ENCODE assay signal across 15 cellular contexts in the genomic region with DNA sequence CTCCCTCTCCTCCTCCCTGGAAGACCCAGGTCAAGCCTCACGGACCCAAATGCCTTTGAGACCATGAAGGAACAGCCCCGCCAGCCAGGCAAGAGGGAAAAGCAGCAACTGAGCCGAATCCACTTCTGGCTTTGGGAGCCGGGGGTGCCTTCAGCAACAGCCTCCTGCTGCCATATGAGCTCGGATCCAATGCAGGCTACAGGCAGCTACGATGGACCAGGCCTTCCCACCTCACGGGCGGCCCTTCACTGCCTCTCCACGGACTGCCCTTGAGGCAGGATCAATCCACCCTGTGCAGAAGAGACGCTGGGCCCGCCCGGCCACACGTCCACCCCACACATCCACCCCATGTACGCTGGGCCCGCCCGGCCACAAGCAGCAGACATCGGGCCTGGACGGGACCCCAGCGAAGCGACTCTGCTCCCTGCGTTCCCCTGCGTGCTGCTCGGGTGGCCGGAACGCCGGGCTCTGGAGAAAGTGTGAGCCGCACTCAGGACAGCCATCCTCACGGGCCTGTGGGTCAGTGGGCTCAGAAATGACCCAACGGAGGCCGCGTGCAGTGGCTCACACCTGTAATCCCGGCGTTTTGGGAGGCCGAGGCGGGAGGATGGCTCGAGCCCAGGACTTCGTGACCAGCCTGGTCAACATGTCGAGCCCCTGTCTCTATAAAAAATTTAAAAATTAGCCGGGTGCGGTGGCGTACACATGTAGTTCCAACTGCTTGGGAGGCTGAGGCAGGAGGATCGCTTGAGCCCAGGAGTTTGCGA.
DNase-seq lines count a peak whose midpoint lies in the region; ATAC-seq and TF ChIP-seq lines count a peak whose summit lies in the region.
"Had no signal": no experiment of that assay in that cellular context is flagged by ENCODE, and none has a peak within 500 bp of the region (broad histone marks: within the 10 kb centered on the region; RNA-seq: fewer than 3 reads in every experiment).

No MANE protein-coding gene starts in this region.

- no peak overlapping the region for H3K4me3 ChIP-seq in right lobe of liver
- H3K4me3 ChIP-seq in upper lobe of left lung = no peak overlapping the region
- H3K4me3 ChIP-seq: ascending aorta, gastrocnemius medialis had no signal

- H3K4me1 ChIP-seq in right lobe of liver = peaks cover 0 to 13% (median 0%) of the 10 kb centered on the region in 4 donors
- peaks cover 0 to 6% (median 0%) of the 10 kb centered on the region in 4 donors for H3K4me1 ChIP-seq in upper lobe of left lung
- H3K4me1 ChIP-seq: ascending aorta, gastrocnemius medialis had no signal

- H3K27me3 Mint-ChIP-seq in activated naive CD4-positive, alpha-beta T cell treated with anti-CD3 and anti-CD28 coated beads for 36 hours (ENCODE audit: low read depth) = no peaks in the 10 kb centered on the region
- H3K27me3 Mint-ChIP-seq in activated B cell treated with CpG ODN at 0.5 μM for 24 hours = peaks cover 6% of the 10 kb centered on the region
- H3K27me3 Mint-ChIP-seq: effector memory CD8-positive, alpha-beta T cell had no signal

- TF ChIP-seq POLR2A in right lobe of liver (IDR thresholded peaks at IDR 0.05) (no peak), upper lobe of left lung (IDR thresholded peaks at IDR 0.05) (no peak)

- peak; percentile 3 for DNase-seq in activated naive CD4-positive, alpha-beta T cell treated with anti-CD3 and anti-CD28 coated beads for 36 hours
- DNase-seq in activated naive CD4-positive, alpha-beta T cell treated with Interleukin-2 at 50 U/mL for 16 hours = no peak
- DNase-seq in activated B cell treated with CpG ODN at 0.5 μM for 24 hours (peak; percentile 15), right lobe of liver (peak; percentile 15 to 54 (median 31)), upper lobe of left lung (peak; percentile 18 to 84), SIG-M5 treated with dmso at 0.1 percent for 504 hours (lab: John Stamatoyannopoulos, UW; ENCODE audit: unreplicated experiment) (no peak), nucleus accumbens (lab: John Stamatoyannopoulos, UW) (no peak), midbrain (lab: John Stamatoyannopoulos, UW) (no peak)
- DNase-seq: effector memory CD8-positive, alpha-beta T cell; EL; gastrocnemius medialis; HCEC 1CT; NCI-H446 treated with DMSO at 0.1 percent for 48 hours had no signal

- POLR2A ChIA-PET in activated B cell treated with CpG ODN at 0.5 μM for 24 hours (lab: Charles Lee) = no interaction called here

- no peaks in the 10 kb centered on the region for H3K36me3 Mint-ChIP-seq in activated naive CD4-positive, alpha-beta T cell treated with anti-CD3 and anti-CD28 coated beads for 36 hours (ENCODE audit: low read depth)
- H3K36me3 Mint-ChIP-seq in activated B cell treated with CpG ODN at 0.5 μM for 24 hours (ENCODE audit: low read depth) = no peaks in the 10 kb centered on the region

- no peak overlapping the region for H3K4me3 Mint-ChIP-seq in activated naive CD4-positive, alpha-beta T cell treated with anti-CD3 and anti-CD28 coated beads for 36 hours
- no peak overlapping the region for H3K4me3 Mint-ChIP-seq in activated B cell treated with CpG ODN at 0.5 μM for 24 hours
- H3K4me3 Mint-ChIP-seq: effector memory CD8-positive, alpha-beta T cell; neural crest cell had no signal

- H3K27me3 ChIP-seq in right lobe of liver (no peaks in the 10 kb centered on the region), upper lobe of left lung (no peaks in the 10 kb centered on the region)
- H3K27me3 ChIP-seq: ascending aorta had no signal

- intact Hi-C loops in activated naive CD4-positive, alpha-beta T cell treated with anti-CD3 and anti-CD28 coated beads for 36 hours (cut with micrococcal nuclease) = no loop called here
- intact Hi-C loops in activated B cell treated with CpG ODN at 0.5 μM for 24 hours (cut with micrococcal nuclease) (loop anchor here (10.0 kb wide), 1 partner anchor 233 kb away; no protein-coding TSS in a partner anchor), right lobe of liver (cut with DNase I) (no loop called here)

- 76% methylated on average over 5 of the region's 43 CpGs for WGBS in right lobe of liver (ENCODE audit: insufficient coverage, low coverage, low lambda C conversion rate, missing lambda C conversion rate)
- 92 to 97% methylated on average over 20 to 42 of the region's 43 CpGs for WGBS in upper lobe of left lung, 2 donors

- no peak for ATAC-seq in activated B cell treated with CpG ODN at 0.5 μM for 24 hours (ENCODE audit: low read depth)
- ATAC-seq in right lobe of liver = no peak
- no peak for ATAC-seq in upper lobe of left lung (ENCODE audit: low FRiP score in 2 of 2)
- ATAC-seq: effector memory CD8-positive, alpha-beta T cell; gastrocnemius medialis had no signal

- H3K9me3 ChIP-seq in right lobe of liver = no peaks in the 10 kb centered on the region
- H3K9me3 ChIP-seq in upper lobe of left lung = no peaks in the 10 kb centered on the region
- H3K9me3 ChIP-seq: ascending aorta, gastrocnemius medialis had no signal

- TF ChIP-seq CTCF in activated B cell treated with CpG ODN at 0.5 μM for 24 hours (IDR thresholded peaks at IDR 0.05) (no peak), right lobe of liver (IDR thresholded peaks at IDR 0.05) (no peak), upper lobe of left lung (IDR thresholded peaks at IDR 0.05) (no peak)

- no peak for TF ChIP-seq EP300 in upper lobe of left lung (IDR thresholded peaks at IDR 0.05)

- peaks cover 3% of the 10 kb centered on the region for H3K4me1 Mint-ChIP-seq in activated naive CD4-positive, alpha-beta T cell treated with anti-CD3 and anti-CD28 coated beads for 36 hours (ENCODE audit: low read depth)
- H3K4me1 Mint-ChIP-seq in activated B cell treated with CpG ODN at 0.5 μM for 24 hours = peaks cover 6% of the 10 kb centered on the region

- CTCF ChIA-PET in activated naive CD4-positive, alpha-beta T cell treated with anti-CD3 and anti-CD28 coated beads for 36 hours (lab: Charles Lee) = interaction anchor here (2.1 kb wide), 1 partner anchor 9 kb away, joined by 7 read pairs; no protein-coding TSS in a partner anchor
- CTCF ChIA-PET in activated B cell treated with CpG ODN at 0.5 μM for 24 hours (lab: Charles Lee) = no interaction called here

- H3K9me3 Mint-ChIP-seq in activated naive CD4-positive, alpha-beta T cell treated with anti-CD3 and anti-CD28 coated beads for 36 hours = no peaks in the 10 kb centered on the region
- H3K9me3 Mint-ChIP-seq in activated B cell treated with CpG ODN at 0.5 μM for 24 hours = no peaks in the 10 kb centered on the region
- H3K9me3 Mint-ChIP-seq: effector memory CD8-positive, alpha-beta T cell; neural crest cell had no signal

- H3K36me3 ChIP-seq in right lobe of liver (no peaks in the 10 kb centered on the region), upper lobe of left lung (no peaks in the 10 kb centered on the region)
- H3K36me3 ChIP-seq: ascending aorta, gastrocnemius medialis had no signal

- no peak overlapping the region for H3K27ac Mint-ChIP-seq in activated naive CD4-positive, alpha-beta T cell treated with anti-CD3 and anti-CD28 coated beads for 36 hours
- no peak overlapping the region for H3K27ac Mint-ChIP-seq in activated B cell treated with CpG ODN at 0.5 μM for 24 hours
- H3K27ac Mint-ChIP-seq: effector memory CD8-positive, alpha-beta T cell had no signal

- no peak overlapping the region for H3K27ac ChIP-seq in right lobe of liver
- H3K27ac ChIP-seq in upper lobe of left lung = no peak overlapping the region
- H3K27ac ChIP-seq: ascending aorta, gastrocnemius medialis had no signal

Comparison
In these comparisons a context has a peak if more than half of its experiments do, and no peak if none do; other contexts are left out.
1. DNase-seq: peak in activated naive CD4-positive, alpha-beta T cell treated with anti-CD3 and anti-CD28 coated beads for 36 hours (single experiment), activated B cell treated with CpG ODN at 0.5 μM for 24 hours (single experiment), right lobe of liver (3 of 3) and upper lobe of left lung (2 of 2); none in activated naive CD4-positive, alpha-beta T cell treated with Interleukin-2 at 50 U/mL for 16 hours (single experiment), SIG-M5 treated with dmso at 0.1 percent for 504 hours (single experiment), nucleus accumbens (0 of 56) and midbrain (single experiment).